10 cellular contexts compared by ENCODE assay signal in the genomic region with DNA sequence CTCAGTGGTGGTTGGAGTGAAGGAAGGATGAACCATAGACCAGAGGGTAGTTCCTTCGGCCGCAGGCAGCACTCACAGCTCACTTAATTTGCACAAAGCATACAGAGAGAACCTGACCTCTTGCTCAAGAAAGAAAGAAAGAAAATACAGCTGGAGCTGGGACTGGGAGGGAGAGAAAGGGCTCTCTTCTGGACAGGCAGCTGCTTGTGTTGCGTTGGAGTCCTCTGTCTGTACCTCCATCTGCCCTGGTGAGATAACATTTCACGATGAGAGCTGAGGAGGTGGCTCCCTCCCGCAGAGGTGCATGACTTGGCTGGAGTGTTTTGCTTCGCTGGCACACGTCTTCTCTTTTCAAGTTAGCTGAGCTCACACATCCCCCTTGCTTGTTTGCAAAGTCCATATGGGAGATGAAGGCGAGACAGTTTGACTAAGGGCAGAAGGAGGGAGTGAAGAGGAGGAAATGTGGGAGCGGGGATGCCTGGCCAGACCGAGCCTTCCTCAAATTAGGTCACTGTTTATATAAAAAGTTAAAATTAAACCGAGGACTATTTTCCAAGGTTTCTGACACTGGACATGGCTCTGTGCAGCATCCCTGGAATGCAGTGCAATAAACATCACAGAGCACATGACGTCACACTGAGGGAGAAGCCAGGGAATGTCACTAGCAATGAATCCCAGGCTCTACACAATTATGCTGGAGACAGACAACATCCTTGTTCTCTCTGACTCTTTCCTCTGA.
DNase-seq lines count a peak whose midpoint lies in the region; ATAC-seq and TF ChIP-seq lines count a peak whose summit lies in the region.
"Had no signal": no experiment of that assay in that cellular context is flagged by ENCODE, and none has a peak within 500 bp of the region (broad histone marks: within the 10 kb centered on the region; RNA-seq: fewer than 3 reads in every experiment).

No MANE protein-coding gene starts in this region.

- H3K27me3 ChIP-seq in AG04450 (ENCODE audit: control insufficient read depth, insufficient read depth, low read length), result no peaks in the 10 kb centered on the region
- H3K27me3 ChIP-seq in MG63, result no peaks in the 10 kb centered on the region
- no peaks in the 10 kb centered on the region for H3K27me3 ChIP-seq in esophagus (ENCODE audit: control insufficient read depth in 1 of 2, insufficient read depth in 2 of 2, low read length in 2 of 2)
- no peaks in the 10 kb centered on the region for H3K27me3 ChIP-seq in muscle layer of duodenum (ENCODE audit: low read depth, low read length)

- peak; percentile 97 for DNase-seq in AG04450 (ENCODE audit: low read depth, low spot score)
- DNase-seq in MG63, result peak; percentile 89
- no peak for DNase-seq in SKM-1 treated with dmso at 0.1 percent for 144 hours (lab: John Stamatoyannopoulos, UW; ENCODE audit: unreplicated experiment)
- DNase-seq in SHP77 treated with DMSO at 0.1 percent for 48 hours (lab: John Stamatoyannopoulos, UW), result no peak
- DNase-seq: CD4-positive, alpha-beta memory T cell; stimulated activated naive B cell treated with anti-CD40 and anti-IgM and Interleukin-4, amounts not matched to agents 10 μg/mL and 1 μg/mL and 100 μg/mL, for 72 hours had no signal

- CTCF ChIA-PET in AG04450 (lab: Charles Lee), result no interaction called here

- H3K4me1 ChIP-seq in esophagus (ENCODE audit: control insufficient read depth in 2 of 2, insufficient read depth in 2 of 2, low read length in 1 of 2), result no peaks in the 10 kb centered on the region
- peaks cover 8 to 11% of the 10 kb centered on the region in 2 donors for H3K4me1 ChIP-seq in muscle layer of duodenum (ENCODE audit: control insufficient read depth in 1 of 2, insufficient read depth in 2 of 2, low read length in 2 of 2)

- WGBS in esophagus, 2 donors, result 21 to 30% methylated on average over 12 of the region's 12 CpGs

- ATAC-seq in GM18498 (IDR thresholded peaks at IDR 0.05; ENCODE audit: unreplicated experiment) (no peak), GM19328 (IDR thresholded peaks at IDR 0.05; ENCODE audit: unreplicated experiment) (no peak)

- peak overlapping the region; percentile 41 for H3K4me3 ChIP-seq in AG04450 (ENCODE audit: low read depth, low read length)
- no peak overlapping the region for H3K4me3 ChIP-seq in MG63
- H3K4me3 ChIP-seq in esophagus (ENCODE audit: low read depth in 1 of 2, low read length in 2 of 2), result no peak overlapping the region
- H3K4me3 ChIP-seq in muscle layer of duodenum (ENCODE audit: low read depth in 1 of 2, low read length in 2 of 2), result peak overlapping the region; percentile 13 to 27

- H3K9me3 ChIP-seq in AG04450 (ENCODE audit: control insufficient read depth, insufficient read depth, low read length), result no peaks in the 10 kb centered on the region; the same call in 1 of the 2 replicates
- H3K9me3 ChIP-seq in MG63, result no peaks in the 10 kb centered on the region; the same call in none of the 2 replicates
- no peaks in the 10 kb centered on the region for H3K9me3 ChIP-seq in esophagus (ENCODE audit: control insufficient read depth in 2 of 2, insufficient read depth in 1 of 2, low read depth in 1 of 2, low read length in 1 of 2)
- H3K9me3 ChIP-seq in muscle layer of duodenum (ENCODE audit: control insufficient read depth in 1 of 2, low read length in 2 of 2), result no peaks in the 10 kb centered on the region

- 0 out of 2 replicates have a peak, but pooled peaks have one; percentile 5 for TF ChIP-seq CTCF in AG04450 (IDR thresholded peaks at IDR 0.05; ENCODE audit: low read depth, low read length)

- POLR2A ChIA-PET in AG04450 (lab: Yijun Ruan, JAX), result interaction anchor here (0.7 to 0.9 kb wide), 4 partner anchors 23 to 768 kb away, joined by 3 to 4 read pairs (median 3); partner anchors contain the start of gene JARID2

- H3K36me3 ChIP-seq in MG63, result no peaks in the 10 kb centered on the region
- no peaks in the 10 kb centered on the region for H3K36me3 ChIP-seq in esophagus (ENCODE audit: control insufficient read depth in 2 of 2, insufficient read depth in 2 of 2, low read length in 1 of 2)
- H3K36me3 ChIP-seq in muscle layer of duodenum (ENCODE audit: control insufficient read depth in 1 of 2, insufficient read depth in 2 of 2, low read length in 2 of 2), result no peaks in the 10 kb centered on the region

- H3K27ac ChIP-seq in AG04450 (ENCODE audit: low read depth, low read length) (peak overlapping the region; percentile 100), esophagus (ENCODE audit: low read depth in 2 of 2, low read length in 1 of 2) (peak overlapping the region; percentile 46 to 81), muscle layer of duodenum (ENCODE audit: low read length) (peak overlapping the region; percentile 79)

Comparison
In these comparisons a context has a peak if more than half of its experiments do, and no peak if none do; other contexts are left out.
1. DNase-seq: peak in AG04450 (single experiment) and MG63 (single experiment); none in SKM-1 treated with dmso at 0.1 percent for 144 hours (single experiment) and SHP77 treated with DMSO at 0.1 percent for 48 hours (single experiment).
2. H3K4me3 ChIP-seq: peak in AG04450 (single experiment) and muscle layer of duodenum (2 of 2); none in MG63 (single experiment) and esophagus (0 of 2).
3. Peak in every context shown above with its lines, with median percentiles within 50 percentile points of each other: H3K27ac ChIP-seq.